Comparison of ENCODE assay signal across 8 cellular contexts in genomic region chr11:78574386-78575381, GRCh38. TPM values are rescaled to one million over a fixed set of nuclear protein-coding genes. Genes with fewer than 3 reads are reported as not detected.
DNase-seq lines count a peak whose midpoint lies in the region; ATAC-seq and TF ChIP-seq lines count a peak whose summit lies in the region.

A gene with protein sequence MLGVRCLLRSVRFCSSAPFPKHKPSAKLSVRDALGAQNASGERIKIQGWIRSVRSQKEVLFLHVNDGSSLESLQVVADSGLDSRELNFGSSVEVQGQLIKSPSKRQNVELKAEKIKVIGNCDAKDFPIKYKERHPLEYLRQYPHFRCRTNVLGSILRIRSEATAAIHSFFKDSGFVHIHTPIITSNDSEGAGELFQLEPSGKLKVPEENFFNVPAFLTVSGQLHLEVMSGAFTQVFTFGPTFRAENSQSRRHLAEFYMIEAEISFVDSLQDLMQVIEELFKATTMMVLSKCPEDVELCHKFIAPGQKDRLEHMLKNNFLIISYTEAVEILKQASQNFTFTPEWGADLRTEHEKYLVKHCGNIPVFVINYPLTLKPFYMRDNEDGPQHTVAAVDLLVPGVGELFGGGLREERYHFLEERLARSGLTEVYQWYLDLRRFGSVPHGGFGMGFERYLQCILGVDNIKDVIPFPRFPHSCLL (minus strand): TSS chr11:78574864. CDS start chr11:78574488, 376 bp downstream.

- CTCF ChIA-PET in activated B cell treated with CpG ODN at 0.5 μM for 24 hours (lab: Charles Lee), result interaction anchor here (0.9 to 3.4 kb wide), 3 partner anchors 9 to 160 kb away, joined by 3 to 25 read pairs (median 4); no protein-coding TSS in a partner anchor

- in situ Hi-C loops in GM18951 (cut with MboI; ENCODE audit: low sequenced_read_pairs, unreplicated experiment), result no loop called here

- H3K27me3 ChIP-seq in spleen (replicated peaks in 1 of 7), result no peaks in the 10 kb centered on the region

- H3K4me3 ChIP-seq in spleen, result peak within 1 kb of the TSS; percentile 70 to 88 (median 82)

- intact Hi-C loops in activated B cell treated with CpG ODN at 0.5 μM for 24 hours (cut with micrococcal nuclease), result loop anchor here (1.0 to 10.0 kb wide), 7 partner anchors 10 to 940 kb away; partner anchors contain the start of genes AAMDC, ALG8, CLNS1A and INTS4
- intact Hi-C loops in spleen (cut with DNase I; ENCODE audit: low total_unique reads), result loop anchor here (10.0 kb wide), 1 partner anchor 580 kb away; the partner anchor contains the start of gene INTS4

- peaks cover 32% of the 10 kb centered on the region for H3K4me1 Mint-ChIP-seq in activated B cell treated with CpG ODN at 0.5 μM for 24 hours

- ATAC-seq in HG03196 (IDR thresholded peaks at IDR 0.05; ENCODE audit: unreplicated experiment), result peak; percentile 95
- peak; percentile 99 for ATAC-seq in activated B cell treated with CpG ODN at 0.5 μM for 24 hours (ENCODE audit: low read depth)

- peaks cover 11 to 54% (median 29%) of the 10 kb centered on the region in 6 donors for H3K4me1 ChIP-seq in spleen

- peaks cover 22% of the 10 kb centered on the region for H3K36me3 Mint-ChIP-seq in activated B cell treated with CpG ODN at 0.5 μM for 24 hours (ENCODE audit: low read depth)

- WGBS in spleen, 5 donors, result 0 to 1% (median 0%) methylated on average over 51 to 60 of the region's 60 CpGs

- no peak for TF ChIP-seq CTCF in activated B cell treated with CpG ODN at 0.5 μM for 24 hours (IDR thresholded peaks at IDR 0.05)
- peak in 1 of 11 experiments; percentile 26 for TF ChIP-seq CTCF in spleen (IDR thresholded peaks at IDR 0.05 in 8 of 11, conservative IDR thresholded peaks at IDR 0.05 in 3 of 11)

- no peaks in the 10 kb centered on the region for H3K9me3 ChIP-seq in spleen

- peak; percentile 87 for TF ChIP-seq POLR2A in GM18951 (IDR thresholded peaks at IDR 0.05; ENCODE audit: extremely low read depth, insufficient read depth, insufficient read length)
- peak in 2 of 3 donors; percentile 24 to 52 for TF ChIP-seq POLR2A in spleen (IDR thresholded peaks at IDR 0.05)

- peaks cover 0 to 17% (median 14%) of the 10 kb centered on the region in 6 donors for H3K36me3 ChIP-seq in spleen

- no peaks in the 10 kb centered on the region for H3K9me3 Mint-ChIP-seq in activated B cell treated with CpG ODN at 0.5 μM for 24 hours

- peak within 1 kb of the TSS; percentile 91 for H3K27ac ChIP-seq in caudate nucleus (ENCODE audit: low read depth, low read length)
- peak within 1 kb of the TSS; percentile 82 to 92 (median 90) for H3K27ac ChIP-seq in spleen

- peak within 1 kb of the TSS; percentile 94 for H3K27ac Mint-ChIP-seq in activated B cell treated with CpG ODN at 0.5 μM for 24 hours

- H3K27me3 Mint-ChIP-seq in activated B cell treated with CpG ODN at 0.5 μM for 24 hours, result no peaks in the 10 kb centered on the region

- peak within 1 kb of the TSS; percentile 93 for H3K4me3 Mint-ChIP-seq in activated B cell treated with CpG ODN at 0.5 μM for 24 hours

- POLR2A ChIA-PET in activated B cell treated with CpG ODN at 0.5 μM for 24 hours (lab: Charles Lee), result interaction anchor here (0.6 to 2.6 kb wide), 17 partner anchors 10 to 864 kb away, joined by 3 to 17 read pairs (median 4); partner anchors contain the start of genes ALG8, GAB2, INTS4 and KCTD21

- DNase-seq in AG08395 (ENCODE audit: low spot score) (peak; percentile 100), NCI-H345 (lab: John Stamatoyannopoulos, UW) (peak; percentile 98), activated B cell treated with CpG ODN at 0.5 μM for 24 hours (peak; percentile 90), caudate nucleus (lab: John Stamatoyannopoulos, UW) (peak; percentile 57 to 98 (median 94)), inferior parietal cortex (ENCODE audit: extremely low spot score) (peak; percentile 98), spleen (peak; percentile 100)

RNA-seq across cellular contexts. Expression of the gene that starts here (rescaled TPM):
- total RNA-seq in activated B cell treated with CpG ODN at 0.5 μM for 24 hours (16.5 and 18.9 TPM in 2 replicates), spleen (10 to 100 TPM; 11.2 to 19.7 (median 14.3) TPM)
- 10 to 100 TPM; 14.2 to 16.4 (median 15.1) TPM for polyA plus RNA-seq in spleen

Comparison
In these comparisons a context has a peak if more than half of its experiments do, and no peak if none do; other contexts are left out.
1. Peak in every context shown above with its lines: DNase-seq, ATAC-seq, H3K4me3 ChIP-seq and H3K27ac ChIP-seq.